In the genomic region with DNA sequence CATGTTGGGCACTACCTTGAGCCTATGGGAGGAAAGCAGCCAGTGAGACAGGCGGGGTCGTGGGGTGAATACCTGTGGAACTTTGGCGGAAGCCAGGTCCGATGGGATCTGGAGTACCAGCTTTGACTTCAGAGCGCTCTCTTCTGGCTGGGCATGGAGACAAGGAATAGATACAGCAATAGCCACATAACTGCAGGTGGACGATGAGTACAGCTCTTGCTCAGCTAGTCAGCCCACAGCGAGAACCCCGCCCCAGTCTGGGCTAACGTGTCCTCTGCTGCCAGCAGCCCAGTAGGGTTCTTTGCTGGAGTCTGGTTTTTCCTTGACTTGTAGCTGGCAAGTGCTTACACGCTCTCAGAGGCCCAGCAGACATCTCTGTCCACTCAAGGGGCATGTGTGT, we compare ENCODE assay signal across 22 cellular contexts.
A peak's percentile ranks its signal among the peaks of the same experiment; 100 is the strongest.
DNase-seq lines count a peak whose midpoint lies in the region; ATAC-seq, FAIRE-seq and TF ChIP-seq lines count a peak whose summit lies in the region.
"Had no signal": no experiment of that assay in that cellular context is flagged by ENCODE, and none has a peak within 500 bp of the region (broad histone marks: within the 10 kb centered on the region; RNA-seq: fewer than 3 reads in every experiment).

No MANE protein-coding gene starts in this region.

- H3K36me3 ChIP-seq in HepG2 (replicated peaks in 1 of 2; ENCODE audit: control insufficient read depth in 1 of 2, insufficient read depth in 2 of 2, low read length in 2 of 2) (peaks cover 0 to 3% of the 10 kb centered on the region in 2 experiments; a peak in 2 of 5 replicates), right lobe of liver (no peaks in the 10 kb centered on the region)
- H3K36me3 ChIP-seq: HAP-1 had no signal

- TF ChIP-seq CTCF in HepG2 (CRISPR knock-in tag; IDR thresholded peaks at IDR 0.05): no peak
- TF ChIP-seq CTCF in right lobe of liver (IDR thresholded peaks at IDR 0.05): no peak
- TF ChIP-seq CTCF in astrocyte of the spinal cord (IDR thresholded peaks at IDR 0.05; ENCODE audit: low read depth, low read length): no peak
- TF ChIP-seq CTCF in GM10266 (IDR thresholded peaks at IDR 0.05; ENCODE audit: control insufficient read depth, insufficient read depth, low read depth, missing control alignments): no peak

- peaks cover 9% of the 10 kb centered on the region for H3K79me2 ChIP-seq in HepG2 (ENCODE audit: insufficient read depth, low read length)

- H3K4me1 ChIP-seq in HepG2 (ENCODE audit: insufficient read depth, low read length) (peaks cover 39% of the 10 kb centered on the region), right lobe of liver (peaks cover 0 to 30% (median 8%) of the 10 kb centered on the region in 4 donors)
- H3K4me1 ChIP-seq: esophagus muscularis mucosa, HAP-1 had no signal

- intact Hi-C loops in HepG2 (cut with micrococcal nuclease; ENCODE audit: unreplicated experiment): no loop called here
- intact Hi-C loops in right lobe of liver (cut with DNase I): no loop called here

- no peak for DNase-seq in HepG2 (ENCODE audit: low spot score)
- no peak for DNase-seq in right lobe of liver
- DNase-seq in astrocyte of the spinal cord (ENCODE audit: low read depth, low spot score): peak; percentile 59
- DNase-seq in kidney tubule cell (ENCODE audit: low spot score): peak; percentile 55
- DNase-seq in ureter (ENCODE audit: low spot score): peak; percentile 68
- no peak for DNase-seq in GM10266 (ENCODE audit: extremely low spot score)
- DNase-seq: activated CD4-positive, alpha-beta T cell treated with anti-CD3 and anti-CD28 coated beads, Interleukin-2, amount 50 U/mL, for 1 hour; activated naive CD4-positive, alpha-beta T cell; CD4-positive, CD25-positive, alpha-beta regulatory T cell; dermis blood vessel endothelial cell; kidney; midbrain; NCI-H187 treated with DMSO at 0.1 percent for 48 hours; retina; stimulated activated naive CD8-positive, alpha-beta T cell treated with anti-CD3 and anti-CD28 coated beads, Interleukin-15, amount 100 ng/mL, for 72 hours had no signal

- no peaks in the 10 kb centered on the region for H4K20me1 ChIP-seq in HepG2 (ENCODE audit: insufficient read depth, low read length)

- TF ChIP-seq RAD21 in HepG2 (CRISPR knock-in tag; IDR thresholded peaks at IDR 0.05): no peak

- POLR2A ChIA-PET in HepG2 (lab: Yijun Ruan, JAX): no interaction called here

- WGBS in HepG2 (ENCODE audit: low lambda C conversion rate): 94% methylated on average over 6 of the region's 10 CpGs
- WGBS in right lobe of liver (ENCODE audit: insufficient coverage, low coverage, low lambda C conversion rate, missing lambda C conversion rate): 67% methylated on average over 3 of the region's 10 CpGs

- no peak overlapping the region for H3K4me2 ChIP-seq in HepG2 (ENCODE audit: low read depth, low read length)

- in situ Hi-C loops in HepG2 (cut with HindIII; ENCODE audit: extremely low pct_ligation_motif_present, low pct_unique_long_range_greater_than_20kb) (no loop called here), astrocyte of the spinal cord (cut with HindIII; ENCODE audit: low sequenced_read_pairs) (no loop called here)

- H3K27me3 ChIP-seq in HepG2 (ENCODE audit: control insufficient read depth in 1 of 2, insufficient read depth in 2 of 2, low read length in 2 of 2) (no peaks in the 10 kb centered on the region), right lobe of liver (no peaks in the 10 kb centered on the region)
- H3K27me3 ChIP-seq: esophagus muscularis mucosa had no signal

- H3K4me3 ChIP-seq in HepG2 (replicated peaks in 1 of 3; ENCODE audit: insufficient read depth in 1 of 3, low read depth in 2 of 3, low read length in 3 of 3) (no peak overlapping the region), right lobe of liver (no peak overlapping the region), astrocyte of the spinal cord (ENCODE audit: low read depth, low read length) (no peak overlapping the region)
- H3K4me3 ChIP-seq: esophagus muscularis mucosa, HAP-1 had no signal

- no peak for TF ChIP-seq POLR2A in HepG2 (IDR thresholded peaks at IDR 0.05; ENCODE audit: insufficient read depth in 1 of 2, low read depth in 2 of 2, low read length in 2 of 2)
- no peak for TF ChIP-seq POLR2A in right lobe of liver (IDR thresholded peaks at IDR 0.05)

- H3K9ac ChIP-seq in HepG2 (ENCODE audit: insufficient read depth, low read depth, low read length): no peak overlapping the region

- ATAC-seq in HepG2 (no peak), right lobe of liver (no peak), GM21786 (IDR thresholded peaks at IDR 0.05; ENCODE audit: unreplicated experiment) (no peak), HG02571 (IDR thresholded peaks at IDR 0.05; ENCODE audit: unreplicated experiment) (no peak)
- ATAC-seq: Panc1; stimulated activated naive CD8-positive, alpha-beta T cell treated with anti-CD3 and anti-CD28 coated beads, Interleukin-15, amount 100 ng/mL, for 72 hours had no signal

- BruUV-seq in HepG2 (replicated peaks; lab: Mats Ljungman, UMichigan): no TSS peak

- no peak for FAIRE-seq in HepG2 (lab: Jason Lieb, UNC)
- FAIRE-seq: astrocyte, kidney, urothelium cell line had no signal

- CTCF ChIA-PET in HepG2 (lab: Yijun Ruan, JAX; ENCODE audit: low intra/inter-chr PET ratio, low total read pairs): no interaction called here

- H3K27ac ChIP-seq in HepG2 (ENCODE audit: extremely low read length, insufficient read depth, low read length) (no peak overlapping the region), right lobe of liver (no peak overlapping the region)
- H3K27ac ChIP-seq: esophagus muscularis mucosa had no signal

- H3K9me3 ChIP-seq in HepG2 (ENCODE audit: low read length): no peaks in the 10 kb centered on the region
- no peaks in the 10 kb centered on the region for H3K9me3 ChIP-seq in right lobe of liver
- H3K9me3 ChIP-seq: esophagus muscularis mucosa, HAP-1 had no signal

- TF ChIP-seq EP300 in HepG2 (IDR thresholded peaks at IDR 0.05; ENCODE audit: low read depth in 2 of 2, low read length in 2 of 2) (no peak), HepG2 (CRISPR knock-in tag; IDR thresholded peaks at IDR 0.05; ENCODE audit: borderline replicate concordance) (no peak)

- H2AFZ ChIP-seq in HepG2 (ENCODE audit: low read length): no peak overlapping the region

TF ChIP-seq in HepG2, 621 proteins besides CTCF, POLR2A, EP300 and RAD21:
- TF ChIP-seq HNF4G (IDR thresholded peaks at IDR 0.05; ENCODE audit: borderline replicate concordance, low read depth, low read length) (no peak), HNF4G (CRISPR knock-in tag; IDR thresholded peaks at IDR 0.05; ENCODE audit: borderline replicate concordance, low read depth) (no peak), STAG1 (CRISPR knock-in tag; IDR thresholded peaks at IDR 0.05) (peak; percentile 19), SALL1 (CRISPR knock-in tag; IDR thresholded peaks at IDR 0.05) (no peak), ETV6 (CRISPR knock-in tag; conservative IDR thresholded peaks at IDR 0.05) (no peak), CEBPZ (IDR thresholded peaks at IDR 0.05; ENCODE audit: low read length) (no peak), ZNF3 (CRISPR knock-in tag; IDR thresholded peaks at IDR 0.05) (no peak)
TF ChIP-seq in HepG2: peak in this region for 1.

Comparison
In these comparisons a context has a peak if more than half of its experiments do, and no peak if none do; other contexts are left out.
1. DNase-seq: peak in astrocyte of the spinal cord (single experiment), kidney tubule cell (single experiment) and ureter (single experiment); none in HepG2 (single experiment), right lobe of liver (0 of 3) and GM10266 (single experiment).